ENCODE assay signal across 9 cellular contexts in the genomic region with DNA sequence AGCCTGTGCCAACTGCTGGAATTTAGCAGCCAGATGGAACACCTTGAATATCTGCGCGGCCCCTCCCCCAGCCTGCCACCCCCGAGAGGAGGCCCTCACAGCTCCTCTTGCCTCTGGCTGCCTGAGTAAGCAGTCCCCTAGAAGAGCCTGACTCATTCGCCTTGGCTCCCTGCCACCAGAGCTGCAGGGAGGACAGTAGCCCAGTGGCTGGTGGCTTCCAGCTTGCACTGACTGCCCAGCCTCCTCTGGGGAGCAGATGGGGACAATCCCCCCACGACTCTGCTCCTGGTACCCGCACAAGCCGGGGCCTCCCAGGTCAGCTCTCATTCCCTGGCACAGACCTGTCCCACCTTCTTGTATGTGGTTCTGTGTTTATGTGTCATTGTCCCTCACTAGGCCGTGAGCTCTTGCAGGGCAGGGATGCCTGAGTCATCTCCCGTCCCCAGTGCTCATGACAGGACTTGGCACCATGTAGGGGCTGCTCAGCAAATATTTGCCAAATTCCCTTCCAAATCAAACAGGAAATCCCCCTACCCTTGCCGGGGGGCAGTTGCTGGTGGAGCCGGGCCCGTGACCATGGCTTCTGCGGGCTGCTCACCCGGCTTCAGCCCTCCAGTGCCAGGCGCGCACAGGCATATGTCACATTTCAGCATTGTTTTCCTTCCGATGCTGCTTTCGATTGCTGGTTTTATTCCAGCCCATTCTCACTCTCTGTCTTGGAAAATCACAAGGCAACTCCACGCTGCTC. TPM values are rescaled to one million over a fixed set of nuclear protein-coding genes. Genes with fewer than 3 reads are reported as not detected.
DNase-seq lines count a peak whose midpoint lies in the region; ATAC-seq lines count a peak whose summit lies in the region.
"Had no signal": no experiment of that assay in that cellular context is flagged by ENCODE, and none has a peak within 500 bp of the region (broad histone marks: within the 10 kb centered on the region; RNA-seq: fewer than 3 reads in every experiment).

No MANE protein-coding gene starts in this region.

- no peaks in the 10 kb centered on the region for H3K9me3 Mint-ChIP-seq in activated naive CD4-positive, alpha-beta T cell treated with anti-CD3 and anti-CD28 coated beads, Interleukin-2, amount 50 U/mL, for 72 hours
- H3K9me3 Mint-ChIP-seq: CD4-positive, CD25-positive, alpha-beta regulatory T cell had no signal

- no peaks in the 10 kb centered on the region for H3K36me3 Mint-ChIP-seq in activated naive CD4-positive, alpha-beta T cell treated with anti-CD3 and anti-CD28 coated beads, Interleukin-2, amount 50 U/mL, for 72 hours
- H3K36me3 Mint-ChIP-seq: CD4-positive, CD25-positive, alpha-beta regulatory T cell had no signal

- intact Hi-C loops in Right ventricle myocardium superior (cut with DNase I): no loop called here

- peak; percentile 78 to 91 for ATAC-seq in activated naive CD4-positive, alpha-beta T cell treated with anti-CD3 and anti-CD28 coated beads, Interleukin-2, amount 50 U/mL, for 72 hours
- ATAC-seq in Right ventricle myocardium superior (ENCODE audit: poor library complexity) (peak; percentile 96), GM18858 (IDR thresholded peaks at IDR 0.05; ENCODE audit: unreplicated experiment) (no peak)

- DNase-seq in NCI-H82 (lab: John Stamatoyannopoulos, UW) (peak; percentile 71), NCI-H82 treated with DMSO at 0.1 percent for 48 hours (lab: John Stamatoyannopoulos, UW; ENCODE audit: unreplicated experiment) (no peak), NCI-H2171 treated with DMSO at 0.1 percent for 48 hours (lab: John Stamatoyannopoulos, UW) (peak; percentile 86), Right ventricle myocardium superior (peak; percentile 94), renal cortical epithelial cell (ENCODE audit: low read depth) (peak; percentile 89), activated gamma-delta T cell treated with Interleukin-2 at 50 U/mL for 16 hours (no peak)
- DNase-seq in activated naive CD4-positive, alpha-beta T cell treated with anti-CD3 and anti-CD28 coated beads, Interleukin-2, amount 50 U/mL, for 72 hours (ENCODE audit: low spot score in 2 of 2): peak; percentile 27 to 64
- DNase-seq: CD4-positive, CD25-positive, alpha-beta regulatory T cell had no signal

- H3K27ac Mint-ChIP-seq in activated naive CD4-positive, alpha-beta T cell treated with anti-CD3 and anti-CD28 coated beads, Interleukin-2, amount 50 U/mL, for 72 hours: no peak overlapping the region
- H3K27ac Mint-ChIP-seq: CD4-positive, CD25-positive, alpha-beta regulatory T cell had no signal

RNA-seq across cellular contexts. Expression of gene CACNG2, which starts 43.6 kb away (rescaled TPM):
- not detected for total RNA-seq in activated naive CD4-positive, alpha-beta T cell treated with anti-CD3 and anti-CD28 coated beads, Interleukin-2, amount 50 U/mL, for 72 hours
- not detected for total RNA-seq in Right ventricle myocardium superior
- total RNA-seq in renal cortical epithelial cell: not detected in 2 replicates
- total RNA-seq: CD4-positive, CD25-positive, alpha-beta regulatory T cell had no signal

Comparison
In these comparisons a context has a peak if more than half of its experiments do, and no peak if none do; other contexts are left out.
1. DNase-seq: peak in NCI-H82 (single experiment), NCI-H2171 treated with DMSO at 0.1 percent for 48 hours (single experiment), activated naive CD4-positive, alpha-beta T cell treated with anti-CD3 and anti-CD28 coated beads, Interleukin-2, amount 50 U/mL, for 72 hours (2 of 2), Right ventricle myocardium superior (single experiment) and renal cortical epithelial cell (single experiment); none in NCI-H82 treated with DMSO at 0.1 percent for 48 hours (single experiment) and activated gamma-delta T cell treated with Interleukin-2 at 50 U/mL for 16 hours (single experiment).